In the genomic region with DNA sequence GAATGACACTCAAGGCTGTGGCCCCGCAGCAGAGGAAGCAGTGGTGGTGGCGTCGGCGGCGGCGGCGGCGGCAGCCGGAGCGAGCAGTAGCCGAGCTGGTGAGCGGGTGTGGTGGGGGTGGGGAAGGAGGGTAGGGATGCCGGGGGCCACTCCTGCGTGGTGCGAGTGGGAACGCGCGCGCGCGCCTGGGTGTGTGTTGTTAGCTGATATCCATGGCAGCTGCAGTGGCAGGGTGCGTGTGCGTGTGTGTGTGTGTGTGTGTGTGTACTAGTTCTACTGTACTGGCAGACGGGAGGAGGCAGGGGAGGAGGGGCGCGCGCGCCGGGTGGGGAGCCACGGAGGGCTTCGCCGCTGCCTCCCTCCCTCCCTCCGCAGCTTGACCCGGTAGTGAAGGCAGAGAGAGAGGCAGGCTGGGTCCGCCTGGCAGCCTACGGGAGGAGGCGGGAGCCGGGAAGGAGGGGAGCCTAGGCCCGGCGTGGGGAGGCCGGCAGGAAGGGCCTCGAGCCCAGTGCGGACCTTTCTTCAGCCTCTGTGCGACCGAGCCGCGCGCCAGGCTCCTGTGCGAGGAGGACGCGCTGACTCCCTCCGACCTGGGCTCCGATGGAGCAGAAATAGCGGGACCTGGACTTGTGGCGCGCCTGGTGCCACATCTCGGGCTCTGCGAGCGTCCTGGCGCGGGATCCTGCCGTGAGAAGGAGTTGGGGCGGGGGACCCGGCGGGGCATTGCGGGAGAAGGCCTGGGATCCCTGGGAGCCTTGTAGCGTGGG, we compare ENCODE assay signal across 1 cellular context.
TF ChIP-seq lines count a peak whose summit lies in the region.

Gene MAGI2 (minus strand): TSS at position 110 of the 767 bp plus-strand sequence. CDS start 347 bp downstream, outside the sequence.

TF ChIP-seq in HEK293, 187 proteins besides CTCF, POLR2A, EP300 and RAD21 (continued from another document and continues in another):
- TF ChIP-seq PBX3 (CRISPR knock-in tag; IDR thresholded peaks at IDR 0.05) (peak; percentile 85; the same call in 1 of the 2 replicates), ZNF658 (tag by site-specific recombination; IDR thresholded peaks at IDR 0.05) (no peak), ZBTB17 (tag by site-specific recombination; IDR thresholded peaks at IDR 0.05) (peak; percentile 86), ATF2 (tag by site-specific recombination; IDR thresholded peaks at IDR 0.05; ENCODE audit: low read depth) (no peak), ZNF837 (tag by site-specific recombination; IDR thresholded peaks at IDR 0.05) (no peak), ZNF341 (tag by site-specific recombination; IDR thresholded peaks at IDR 0.05; ENCODE audit: low read depth) (peak; percentile 73), HOXC10 (CRISPR knock-in tag; IDR thresholded peaks at IDR 0.05) (no peak), ZNF521 (tag by site-specific recombination; IDR thresholded peaks at IDR 0.05) (no peak), ZNF174 (tag by site-specific recombination; IDR thresholded peaks at IDR 0.05) (no peak), ZNF184 (tag by site-specific recombination; IDR thresholded peaks at IDR 0.05) (no peak), SALL2 (tag by site-specific recombination; IDR thresholded peaks at IDR 0.05; ENCODE audit: borderline replicate concordance) (no peak), ZNF600 (tag by site-specific recombination; IDR thresholded peaks at IDR 0.05) (peak; percentile 87; the same call in 1 of the 2 replicates), ZNF266 (tag by site-specific recombination; IDR thresholded peaks at IDR 0.05; ENCODE audit: low read depth) (no peak), ZNF707 (tag by site-specific recombination; IDR thresholded peaks at IDR 0.05) (no peak), ZNF510 (tag by site-specific recombination; IDR thresholded peaks at IDR 0.05; ENCODE audit: insufficient replicate concordance) (no peak), ZNF394 (tag by site-specific recombination; IDR thresholded peaks at IDR 0.05; ENCODE audit: borderline replicate concordance) (peak; percentile 52; the same call in 1 of the 2 replicates), KLF10 (tag by site-specific recombination; IDR thresholded peaks at IDR 0.05) (no peak), ZFP41 (tag by site-specific recombination; IDR thresholded peaks at IDR 0.05; ENCODE audit: borderline replicate concordance) (no peak), ZNF10 (tag by site-specific recombination; IDR thresholded peaks at IDR 0.05) (peak; percentile 49; the same call in 1 of the 2 replicates), ZNF366 (tag by site-specific recombination; conservative IDR thresholded peaks at IDR 0.05) (peak; percentile 95), ZNF157 (tag by site-specific recombination; IDR thresholded peaks at IDR 0.05) (no peak), ZNF776 (tag by site-specific recombination; IDR thresholded peaks at IDR 0.05; ENCODE audit: borderline replicate concordance) (no peak), YY2 (tag by site-specific recombination; IDR thresholded peaks at IDR 0.05) (peak; percentile 69; the same call in 1 of the 2 replicates), ZNF580 (tag by site-specific recombination; IDR thresholded peaks at IDR 0.05) (peak; percentile 84), ZNF146 (tag by site-specific recombination; IDR thresholded peaks at IDR 0.05) (no peak), ZNF473 (tag by site-specific recombination; IDR thresholded peaks at IDR 0.05) (no peak), ZNF214 (tag by site-specific recombination; IDR thresholded peaks at IDR 0.05; ENCODE audit: borderline replicate concordance) (no peak), ZNF596 (tag by site-specific recombination; IDR thresholded peaks at IDR 0.05) (no peak), ZNF223 (tag by site-specific recombination; IDR thresholded peaks at IDR 0.05) (no peak), ZSCAN23 (tag by site-specific recombination; IDR thresholded peaks at IDR 0.05) (peak; percentile 68; the same call in 1 of the 2 replicates), ZXDB (tag by site-specific recombination; IDR thresholded peaks at IDR 0.05) (peak; percentile 82), PATZ1 (tag by site-specific recombination; IDR thresholded peaks at IDR 0.05) (peak; percentile 99), ZBTB20 (tag by site-specific recombination; IDR thresholded peaks at IDR 0.05) (peak; percentile 75; the same call in 1 of the 2 replicates), ZNF654 (tag by site-specific recombination; IDR thresholded peaks at IDR 0.05; ENCODE audit: low read depth) (no peak), ZNF791 (tag by site-specific recombination; IDR thresholded peaks at IDR 0.05) (no peak)
- TF ChIP-seq, protein P1, sequence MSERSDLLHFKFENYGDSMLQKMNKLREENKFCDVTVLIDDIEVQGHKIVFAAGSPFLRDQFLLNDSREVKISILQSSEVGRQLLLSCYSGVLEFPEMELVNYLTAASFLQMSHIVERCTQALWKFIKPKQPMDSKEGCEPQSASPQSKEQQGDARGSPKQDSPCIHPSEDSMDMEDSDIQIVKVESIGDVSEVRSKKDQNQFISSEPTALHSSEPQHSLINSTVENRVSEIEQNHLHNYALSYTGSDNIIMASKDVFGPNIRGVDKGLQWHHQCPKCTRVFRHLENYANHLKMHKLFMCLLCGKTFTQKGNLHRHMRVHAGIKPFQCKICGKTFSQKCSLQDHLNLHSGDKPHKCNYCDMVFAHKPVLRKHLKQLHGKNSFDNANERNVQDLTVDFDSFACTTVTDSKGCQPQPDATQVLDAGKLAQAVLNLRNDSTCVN (tag by site-specific recombination; optimal IDR thresholded peaks at IDR 0.05) = peak; percentile 100
- TF ChIP-seq, protein P2, sequence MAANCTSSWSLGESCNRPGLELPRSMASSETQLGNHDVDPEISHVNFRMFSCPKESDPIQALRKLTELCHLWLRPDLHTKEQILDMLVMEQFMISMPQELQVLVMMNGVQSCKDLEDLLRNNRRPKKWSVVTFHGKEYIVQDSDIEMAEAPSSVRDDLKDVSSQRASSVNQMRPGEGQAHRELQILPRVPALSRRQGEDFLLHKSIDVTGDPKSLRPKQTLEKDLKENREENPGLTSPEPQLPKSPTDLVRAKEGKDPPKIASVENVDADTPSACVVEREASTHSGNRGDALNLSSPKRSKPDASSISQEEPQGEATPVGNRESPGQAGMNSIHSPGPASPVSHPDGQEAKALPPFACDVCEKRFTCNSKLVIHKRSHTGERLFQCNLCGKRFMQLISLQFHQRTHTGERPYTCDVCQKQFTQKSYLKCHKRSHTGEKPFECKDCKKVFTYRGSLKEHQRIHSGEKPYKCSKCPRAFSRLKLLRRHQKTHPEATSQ (tag by site-specific recombination; IDR thresholded peaks at IDR 0.05) = peak; percentile 10; the same call in 1 of the 2 replicates
- TF ChIP-seq, protein P3, sequence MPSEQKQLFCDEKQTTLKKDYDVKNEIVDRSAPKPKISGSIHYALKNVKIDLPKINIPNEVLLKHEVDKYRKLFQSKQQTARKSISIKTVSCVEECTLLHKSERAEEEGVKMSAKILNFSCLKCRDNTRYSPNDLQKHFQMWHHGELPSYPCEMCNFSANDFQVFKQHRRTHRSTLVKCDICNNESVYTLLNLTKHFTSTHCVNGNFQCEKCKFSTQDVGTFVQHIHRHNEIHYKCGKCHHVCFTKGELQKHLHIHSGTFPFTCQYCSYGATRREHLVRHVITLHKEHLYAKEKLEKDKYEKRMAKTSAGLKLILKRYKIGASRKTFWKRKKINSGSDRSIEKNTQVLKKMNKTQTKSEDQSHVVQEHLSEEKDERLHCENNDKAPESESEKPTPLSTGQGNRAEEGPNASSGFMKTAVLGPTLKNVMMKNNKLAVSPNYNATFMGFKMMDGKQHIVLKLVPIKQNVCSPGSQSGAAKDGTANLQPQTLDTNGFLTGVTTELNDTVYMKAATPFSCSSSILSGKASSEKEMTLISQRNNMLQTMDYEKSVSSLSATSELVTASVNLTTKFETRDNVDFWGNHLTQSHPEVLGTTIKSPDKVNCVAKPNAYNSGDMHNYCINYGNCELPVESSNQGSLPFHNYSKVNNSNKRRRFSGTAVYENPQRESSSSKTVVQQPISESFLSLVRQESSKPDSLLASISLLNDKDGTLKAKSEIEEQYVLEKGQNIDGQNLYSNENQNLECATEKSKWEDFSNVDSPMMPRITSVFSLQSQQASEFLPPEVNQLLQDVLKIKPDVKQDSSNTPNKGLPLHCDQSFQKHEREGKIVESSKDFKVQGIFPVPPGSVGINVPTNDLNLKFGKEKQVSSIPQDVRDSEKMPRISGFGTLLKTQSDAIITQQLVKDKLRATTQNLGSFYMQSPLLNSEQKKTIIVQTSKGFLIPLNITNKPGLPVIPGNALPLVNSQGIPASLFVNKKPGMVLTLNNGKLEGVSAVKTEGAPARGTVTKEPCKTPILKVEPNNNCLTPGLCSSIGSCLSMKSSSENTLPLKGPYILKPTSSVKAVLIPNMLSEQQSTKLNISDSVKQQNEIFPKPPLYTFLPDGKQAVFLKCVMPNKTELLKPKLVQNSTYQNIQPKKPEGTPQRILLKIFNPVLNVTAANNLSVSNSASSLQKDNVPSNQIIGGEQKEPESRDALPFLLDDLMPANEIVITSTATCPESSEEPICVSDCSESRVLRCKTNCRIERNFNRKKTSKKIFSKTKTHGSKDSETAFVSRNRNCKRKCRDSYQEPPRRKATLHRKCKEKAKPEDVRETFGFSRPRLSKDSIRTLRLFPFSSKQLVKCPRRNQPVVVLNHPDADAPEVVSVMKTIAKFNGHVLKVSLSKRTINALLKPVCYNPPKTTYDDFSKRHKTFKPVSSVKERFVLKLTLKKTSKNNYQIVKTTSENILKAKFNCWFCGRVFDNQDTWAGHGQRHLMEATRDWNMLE (tag by site-specific recombination; conservative IDR thresholded peaks at IDR 0.05; ENCODE audit: low read depth) = peak; percentile 66
- TF ChIP-seq, protein P4, sequence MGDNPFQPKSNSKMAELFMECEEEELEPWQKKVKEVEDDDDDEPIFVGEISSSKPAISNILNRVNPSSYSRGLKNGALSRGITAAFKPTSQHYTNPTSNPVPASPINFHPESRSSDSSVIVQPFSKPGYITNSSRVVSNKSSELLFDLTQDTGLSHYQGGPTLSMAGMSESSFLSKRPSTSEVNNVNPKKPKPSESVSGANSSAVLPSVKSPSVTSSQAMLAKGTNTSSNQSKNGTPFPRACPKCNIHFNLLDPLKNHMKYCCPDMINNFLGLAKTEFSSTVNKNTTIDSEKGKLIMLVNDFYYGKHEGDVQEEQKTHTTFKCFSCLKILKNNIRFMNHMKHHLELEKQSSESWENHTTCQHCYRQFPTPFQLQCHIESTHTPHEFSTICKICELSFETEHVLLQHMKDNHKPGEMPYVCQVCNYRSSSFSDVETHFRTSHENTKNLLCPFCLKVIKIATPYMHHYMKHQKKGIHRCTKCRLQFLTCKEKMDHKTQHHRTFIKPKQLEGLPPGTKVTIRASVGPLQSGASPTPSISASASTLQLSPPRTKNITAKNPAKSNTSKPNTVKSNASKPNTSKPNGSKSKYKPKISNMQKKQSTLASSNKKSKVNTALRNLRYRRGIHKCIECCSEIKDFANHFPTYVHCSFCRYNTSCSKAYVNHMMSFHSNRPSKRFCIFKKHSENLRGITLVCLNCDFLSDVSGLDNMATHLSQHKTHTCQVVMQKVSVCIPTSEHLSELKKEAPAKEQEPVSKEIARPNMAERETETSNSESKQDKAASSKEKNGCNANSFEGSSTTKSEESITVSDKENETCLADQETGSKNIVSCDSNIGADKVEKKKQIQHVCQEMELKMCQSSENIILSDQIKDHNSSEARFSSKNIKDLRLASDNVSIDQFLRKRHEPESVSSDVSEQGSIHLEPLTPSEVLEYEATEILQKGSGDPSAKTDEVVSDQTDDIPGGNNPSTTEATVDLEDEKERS (tag by site-specific recombination; IDR thresholded peaks at IDR 0.05) = no peak
- TF ChIP-seq, protein P5, sequence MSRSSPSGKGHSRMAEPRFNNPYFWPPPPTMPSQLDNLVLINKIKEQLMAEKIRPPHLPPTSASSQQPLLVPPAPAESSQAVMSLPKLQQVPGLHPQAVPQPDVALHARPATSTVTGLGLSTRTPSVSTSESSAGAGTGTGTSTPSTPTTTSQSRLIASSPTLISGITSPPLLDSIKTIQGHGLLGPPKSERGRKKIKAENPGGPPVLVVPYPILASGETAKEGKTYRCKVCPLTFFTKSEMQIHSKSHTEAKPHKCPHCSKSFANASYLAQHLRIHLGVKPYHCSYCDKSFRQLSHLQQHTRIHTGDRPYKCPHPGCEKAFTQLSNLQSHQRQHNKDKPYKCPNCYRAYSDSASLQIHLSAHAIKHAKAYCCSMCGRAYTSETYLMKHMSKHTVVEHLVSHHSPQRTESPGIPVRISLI (tag by site-specific recombination; IDR thresholded peaks at IDR 0.05) = no peak
